15 cellular contexts compared by ENCODE assay signal in genomic region chr5:119220576-119221197, GRCh38.
DNase-seq lines count a peak whose midpoint lies in the region; ATAC-seq lines count a peak whose summit lies in the region.
"Had no signal": no experiment of that assay in that cellular context is flagged by ENCODE, and none has a peak within 500 bp of the region (broad histone marks: within the 10 kb centered on the region; RNA-seq: fewer than 3 reads in every experiment).

No MANE protein-coding gene starts in this region.

- ATAC-seq in HG02623 (IDR thresholded peaks at IDR 0.05; ENCODE audit: unreplicated experiment) (peak; percentile 93), HG03520 (IDR thresholded peaks at IDR 0.05; ENCODE audit: unreplicated experiment) (peak; percentile 94)
- peak; percentile 78 for ATAC-seq in stimulated activated memory B cell treated with anti-CD40 and anti-IgM and Interleukin-4, amounts not matched to agents 10 μg/mL and 1 μg/mL and 100 μg/mL, for 72 hours
- ATAC-seq: activated CD4-positive, alpha-beta T cell treated with anti-CD3 and anti-CD28 coated beads for 36 hours had no signal

- H3K4me1 Mint-ChIP-seq in stimulated activated memory B cell treated with anti-CD40 and anti-IgM and Interleukin-4, amounts not matched to agents 10 μg/mL and 1 μg/mL and 100 μg/mL, for 72 hours, result peaks cover 15% of the 10 kb centered on the region
- H3K4me1 Mint-ChIP-seq: activated CD4-positive, alpha-beta T cell treated with anti-CD3 and anti-CD28 coated beads for 36 hours; neural crest cell had no signal

- no peaks in the 10 kb centered on the region for H3K9me3 Mint-ChIP-seq in stimulated activated memory B cell treated with anti-CD40 and anti-IgM and Interleukin-4, amounts not matched to agents 10 μg/mL and 1 μg/mL and 100 μg/mL, for 72 hours
- H3K9me3 Mint-ChIP-seq: neural crest cell had no signal

- peak; percentile 34 for DNase-seq in SIG-M5 treated with dmso at 0.1 percent for 504 hours (lab: John Stamatoyannopoulos, UW; ENCODE audit: unreplicated experiment)
- DNase-seq in SIG-M5 (lab: John Stamatoyannopoulos, UW), result no peak
- DNase-seq in activated naive CD4-positive, alpha-beta T cell treated with Interleukin-2 at 50 U/mL for 16 hours, result no peak
- DNase-seq in AG20443 (ENCODE audit: low spot score), result no peak
- no peak for DNase-seq in kidney glomerular epithelial cell (lab: John Stamatoyannopoulos, UW)
- DNase-seq: activated CD4-positive, alpha-beta T cell treated with anti-CD3 and anti-CD28 coated beads for 36 hours; GDM1; NCI-H1930; SHP77 treated with DMSO at 0.1 percent for 48 hours; stimulated activated CD4-positive, alpha-beta T cell treated with anti-CD3 and anti-CD28 coated beads, Interleukin-4, amount 100 ng/mL, for 4 hours; upper lobe of left lung had no signal

- peaks cover 31% of the 10 kb centered on the region for H3K36me3 Mint-ChIP-seq in stimulated activated memory B cell treated with anti-CD40 and anti-IgM and Interleukin-4, amounts not matched to agents 10 μg/mL and 1 μg/mL and 100 μg/mL, for 72 hours

- no peak overlapping the region for H3K27ac Mint-ChIP-seq in stimulated activated memory B cell treated with anti-CD40 and anti-IgM and Interleukin-4, amounts not matched to agents 10 μg/mL and 1 μg/mL and 100 μg/mL, for 72 hours
- H3K27ac Mint-ChIP-seq: activated CD4-positive, alpha-beta T cell treated with anti-CD3 and anti-CD28 coated beads for 36 hours had no signal

- H3K27me3 Mint-ChIP-seq in stimulated activated memory B cell treated with anti-CD40 and anti-IgM and Interleukin-4, amounts not matched to agents 10 μg/mL and 1 μg/mL and 100 μg/mL, for 72 hours, result no peaks in the 10 kb centered on the region
- H3K27me3 Mint-ChIP-seq: activated CD4-positive, alpha-beta T cell treated with anti-CD3 and anti-CD28 coated beads for 36 hours had no signal

- H3K4me3 Mint-ChIP-seq in stimulated activated memory B cell treated with anti-CD40 and anti-IgM and Interleukin-4, amounts not matched to agents 10 μg/mL and 1 μg/mL and 100 μg/mL, for 72 hours, result no peak overlapping the region
- H3K4me3 Mint-ChIP-seq: activated CD4-positive, alpha-beta T cell treated with anti-CD3 and anti-CD28 coated beads for 36 hours; neural crest cell had no signal
